Comparison of ENCODE assay signal across 12 cellular contexts in genomic region chr9:110880123-110880522, GRCh38.
DNase-seq lines count a peak whose midpoint lies in the region; ATAC-seq and TF ChIP-seq lines count a peak whose summit lies in the region.
"Had no signal": no experiment of that assay in that cellular context is flagged by ENCODE, and none has a peak within 500 bp of the region (broad histone marks: within the 10 kb centered on the region; RNA-seq: fewer than 3 reads in every experiment).

No MANE protein-coding gene starts in this region.

- peaks cover 45% of the 10 kb centered on the region for H3K36me3 Mint-ChIP-seq in HFFc6 (ENCODE audit: low read depth)

- H3K4me3 ChIP-seq in cardiac fibroblast (replicated peaks in 1 of 2; ENCODE audit: low read depth in 2 of 2, low read length in 2 of 2) (no peak overlapping the region), dorsolateral prefrontal cortex (no peak overlapping the region)
- H3K4me3 ChIP-seq: psoas muscle had no signal

- DNase-seq in AG20443 (ENCODE audit: low spot score): peak; percentile 39
- peak; percentile 15 for DNase-seq in HFFc6
- peak; percentile 71 to 73 for DNase-seq in cardiac fibroblast (ENCODE audit: low read depth in 2 of 2)
- peak; percentile 86 for DNase-seq in myocyte (ENCODE audit: low read depth)
- no peak for DNase-seq in dorsolateral prefrontal cortex
- no peak for DNase-seq in iPS-NIHi11 (ENCODE audit: low spot score)
- DNase-seq: NCI-H510A treated with DMSO at 0.1 percent for 48 hours, psoas muscle, SHP77 treated with DMSO at 0.1 percent for 48 hours had no signal

- intact Hi-C loops in dorsolateral prefrontal cortex (cut with DNase I): no loop called here

- H3K27ac Mint-ChIP-seq in HFFc6: peak overlapping the region; percentile 9
- H3K27ac Mint-ChIP-seq: stimulated activated naive CD8-positive, alpha-beta T cell treated with anti-CD3 and anti-CD28 coated beads, Interleukin-15, Interleukin-2, amounts not matched to agents 100 ng/mL and 50 ng/mL, for 24 hours had no signal

- peaks cover 70% of the 10 kb centered on the region for H3K4me1 Mint-ChIP-seq in HFFc6 (ENCODE audit: low read depth)

- no peaks in the 10 kb centered on the region for H3K27me3 ChIP-seq in dorsolateral prefrontal cortex

- no peak for ATAC-seq in GM18907 (IDR thresholded peaks at IDR 0.05; ENCODE audit: unreplicated experiment)
- no peak for ATAC-seq in HG02840 (IDR thresholded peaks at IDR 0.05; ENCODE audit: low FRiP score, unreplicated experiment)
- ATAC-seq: psoas muscle had no signal

- H3K9me3 Mint-ChIP-seq in HFFc6: no peaks in the 10 kb centered on the region; the same call in 1 of the 2 replicates
- H3K9me3 Mint-ChIP-seq: stimulated activated naive CD8-positive, alpha-beta T cell treated with anti-CD3 and anti-CD28 coated beads, Interleukin-15, Interleukin-2, amounts not matched to agents 100 ng/mL and 50 ng/mL, for 24 hours had no signal

- TF ChIP-seq CTCF in HFFc6 (IDR thresholded peaks at IDR 0.05) (no peak), cardiac fibroblast (IDR thresholded peaks at IDR 0.05; ENCODE audit: low read depth, low read length) (no peak), dorsolateral prefrontal cortex (IDR thresholded peaks at IDR 0.05 in 54 of 56, conservative IDR thresholded peaks at IDR 0.05 in 2 of 56; ENCODE audit: low read depth in 1 of 56, partially characterized antibody in 56 of 56) (no peak)

- peak overlapping the region; percentile 6; the same call in 1 of the 2 replicates for H3K4me3 Mint-ChIP-seq in HFFc6
- H3K4me3 Mint-ChIP-seq: stimulated activated naive CD8-positive, alpha-beta T cell treated with anti-CD3 and anti-CD28 coated beads, Interleukin-15, Interleukin-2, amounts not matched to agents 100 ng/mL and 50 ng/mL, for 24 hours had no signal

- no peaks in the 10 kb centered on the region for H3K27me3 Mint-ChIP-seq in HFFc6 (ENCODE audit: insufficient read depth)

- peak overlapping the region in 19 of 59 donors; percentile 5 to 56 (median 25) for H3K27ac ChIP-seq in dorsolateral prefrontal cortex
- H3K27ac ChIP-seq: psoas muscle had no signal

Comparison
In these comparisons a context has a peak if more than half of its experiments do, and no peak if none do; other contexts are left out.
1. DNase-seq: peak in AG20443 (single experiment), HFFc6 (single experiment), cardiac fibroblast (2 of 2) and myocyte (single experiment); none in dorsolateral prefrontal cortex (0 of 10) and iPS-NIHi11 (single experiment).